In genomic region chr3:191328383-191328962, GRCh38 we compare ENCODE assay signal across 8 cellular contexts. TPM values are rescaled to one million over a fixed set of nuclear protein-coding genes. Genes with fewer than 3 reads are reported as not detected.
A peak's percentile ranks its signal among the peaks of the same experiment; 100 is the strongest.
DNase-seq lines count a peak whose midpoint lies in the region; ATAC-seq, FAIRE-seq and TF ChIP-seq lines count a peak whose summit lies in the region.

No MANE protein-coding gene starts in this region.

- TF ChIP-seq CTCF in A549 (IDR thresholded peaks at IDR 0.05) (no peak), HCT116 (IDR thresholded peaks at IDR 0.05 in 2 of 3, conservative IDR thresholded peaks at IDR 0.05 in 1 of 3; ENCODE audit: borderline replicate concordance in 1 of 3, insufficient read depth in 1 of 3, low read depth in 2 of 3, low read length in 2 of 3) (no peak), K562 (IDR thresholded peaks at IDR 0.05 in 2 of 3, conservative IDR thresholded peaks at IDR 0.05 in 1 of 3; ENCODE audit: insufficient read depth in 2 of 3, low read depth in 1 of 3, low read length in 3 of 3) (no peak), liver (IDR thresholded peaks at IDR 0.05; ENCODE audit: low read depth, low read length, missing input control) (no peak), transverse colon (IDR thresholded peaks at IDR 0.05) (no peak)

- TSS peak; percentile 60 for BruUV-seq in HCT116 (replicated peaks; lab: Mats Ljungman, UMichigan)
- no TSS peak for BruUV-seq in K562 (replicated peaks; lab: Mats Ljungman, UMichigan)

- H3K9me2 ChIP-seq in HCT116 (ENCODE audit: insufficient read depth): no peaks in the 10 kb centered on the region

- RAD21 ChIA-PET in HCT116 (lab: Charles Lee; ENCODE audit: low non-redundant PET in 1 of 2, low total read pairs in 2 of 2, uncharacterized antibody in 2 of 2, unreplicated experiment in 2 of 2): no interaction called here

- no peaks in the 10 kb centered on the region for H3K9me1 ChIP-seq in K562 (ENCODE audit: control insufficient read depth, insufficient read depth, low read length)

- peak overlapping the region; percentile 92 to 93 for H3K27ac ChIP-seq in A549
- peak overlapping the region; percentile 90 for H3K27ac ChIP-seq in HCT116 (ENCODE audit: low read depth, low read length)
- peak overlapping the region; percentile 79 for H3K27ac ChIP-seq in K562 (ENCODE audit: extremely low read depth, low read depth, low read length)
- peak overlapping the region; percentile 97 to 99 for H3K27ac ChIP-seq in liver (ENCODE audit: low read depth in 1 of 2, low read length in 2 of 2)
- peak overlapping the region; percentile 92 to 98 (median 96) for H3K27ac ChIP-seq in transverse colon

- H3K4me2 ChIP-seq in A549: peak overlapping the region; percentile 99
- peak overlapping the region; percentile 92 for H3K4me2 ChIP-seq in HCT116 (ENCODE audit: low read length)
- H3K4me2 ChIP-seq in K562 (ENCODE audit: insufficient read depth, low read length): peak overlapping the region; percentile 90

- DNase-seq in A549 (ENCODE audit: low read depth in 1 of 2, low spot score in 1 of 2): no peak
- no peak for DNase-seq in HCT116 (ENCODE audit: low read depth, low spot score)
- peak; percentile 43 to 66 (median 52) for DNase-seq in K562 (ENCODE audit: extremely low read depth in 1 of 4, low spot score in 3 of 4)
- no peak for DNase-seq in transverse colon
- DNase-seq in sciatic nerve (ENCODE audit: low spot score): no peak
- DNase-seq in SKM-1 (lab: John Stamatoyannopoulos, UW; ENCODE audit: unreplicated experiment): no peak

- TF ChIP-seq EP300 in A549 (IDR thresholded peaks at IDR 0.05) (no peak), K562 (IDR thresholded peaks at IDR 0.05; ENCODE audit: low read length) (no peak), transverse colon (IDR thresholded peaks at IDR 0.05; ENCODE audit: low read depth) (no peak)

- 73% methylated on average over 9 of the region's 9 CpGs for WGBS in A549 (ENCODE audit: missing lambda C conversion rate)
- 19% methylated on average over 9 of the region's 9 CpGs for WGBS in K562 (ENCODE audit: insufficient coverage, low coverage, missing lambda C conversion rate)
- 54% methylated on average over 9 of the region's 9 CpGs for WGBS in liver
- WGBS in transverse colon (ENCODE audit: low coverage in 1 of 2), 2 donors: 62 to 97% methylated on average over 4 to 9 of the region's 9 CpGs

- peak overlapping the region; percentile 84 for H3K9ac ChIP-seq in HCT116 (ENCODE audit: low read length)
- H3K9ac ChIP-seq in K562 (ENCODE audit: insufficient read depth in 1 of 2, low read depth in 2 of 2, low read length in 2 of 2): peak overlapping the region in 1 of 2 experiments; percentile 80; a peak in 2 of 4 replicates
- H3K9ac ChIP-seq in liver (ENCODE audit: low read depth in 1 of 2, low read length in 2 of 2): peak overlapping the region; percentile 57 to 78

- H2AFZ ChIP-seq in HCT116 (ENCODE audit: low read depth, low read length, poor library complexity, severe bottlenecking) (peak overlapping the region; percentile 47), K562 (ENCODE audit: low read depth, low read length) (peak overlapping the region; percentile 96)

- in situ Hi-C loops in K562 (cut with MboI) (no loop called here), transverse colon (cut with MboI; ENCODE audit: low pct_ligation_motif_present in 1 of 4, low pct_unique_long_range_greater_than_20kb in 1 of 4, low sequenced_read_pairs in 3 of 4) (no loop called here)

- H3K4me1 ChIP-seq in A549 (peaks cover 23% of the 10 kb centered on the region), HCT116 (ENCODE audit: control insufficient read depth in 1 of 2, insufficient read depth in 2 of 2, low read length in 2 of 2) (peaks cover 34 to 52% of the 10 kb centered on the region in 2 experiments), K562 (replicated peaks in 1 of 2; ENCODE audit: control insufficient read depth in 2 of 2, insufficient read depth in 2 of 2, low read length in 2 of 2) (peaks cover 10 to 14% of the 10 kb centered on the region in 2 experiments; a peak in 3 of 5 replicates), liver (ENCODE audit: control insufficient read depth in 4 of 4, insufficient read depth in 4 of 4, low read length in 3 of 4) (peaks cover 2 to 28% (median 15%) of the 10 kb centered on the region in 4 donors), transverse colon (peaks cover 0 to 32% (median 21%) of the 10 kb centered on the region in 4 donors)

- TF ChIP-seq RAD21 in A549 (conservative IDR thresholded peaks at IDR 0.05 in 1 of 2, IDR thresholded peaks at IDR 0.05 in 1 of 2) (no peak), HCT116 (IDR thresholded peaks at IDR 0.05; ENCODE audit: low read depth) (no peak), K562 (CRISPR knock-in tag; conservative IDR thresholded peaks at IDR 0.05 in 1 of 2, IDR thresholded peaks at IDR 0.05 in 1 of 2) (no peak), liver (IDR thresholded peaks at IDR 0.05) (no peak)

- no peak for FAIRE-seq in A549 (lab: Jason Lieb, UNC)
- peak; percentile 80 for FAIRE-seq in K562 (lab: Jason Lieb, UNC)

- H3K4me3 ChIP-seq in A549: peak overlapping the region; percentile 95
- H3K4me3 ChIP-seq in HCT116 (replicated peaks in 1 of 2; ENCODE audit: low read depth in 1 of 2, low read length in 2 of 2): peak overlapping the region; percentile 75 to 82
- peak overlapping the region; percentile 78 for H3K4me3 ChIP-seq in K562
- H3K4me3 ChIP-seq in liver (ENCODE audit: low read depth in 1 of 3, low read length in 3 of 3): peak overlapping the region; percentile 73 to 93 (median 88)
- peak overlapping the region in 3 of 4 donors; percentile 85 to 98 (median 87) for H3K4me3 ChIP-seq in transverse colon

- TF ChIP-seq POLR2A in A549 (IDR thresholded peaks at IDR 0.05; ENCODE audit: low read length) (no peak), HCT116 (IDR thresholded peaks at IDR 0.05; ENCODE audit: borderline replicate concordance, extremely low read depth, insufficient read depth, insufficient read length) (no peak), K562 (conservative IDR thresholded peaks at IDR 0.05) (no peak), transverse colon (IDR thresholded peaks at IDR 0.05) (no peak)

- intact Hi-C loops in HCT116 (cut with micrococcal nuclease): no loop called here
- intact Hi-C loops in K562 (cut with micrococcal nuclease): no loop called here
- intact Hi-C loops in transverse colon (cut with DNase I; ENCODE audit: low total_unique reads): no loop called here
- intact Hi-C loops in sciatic nerve (cut with DNase I): no loop called here

- H3K27me3 ChIP-seq in HCT116 (ENCODE audit: insufficient read depth, low read length) (no peaks in the 10 kb centered on the region), K562 (ENCODE audit: control insufficient read depth in 2 of 2, insufficient read depth in 2 of 2, low read length in 2 of 2) (no peaks in the 10 kb centered on the region), liver (ENCODE audit: control insufficient read depth in 4 of 4, insufficient read depth in 4 of 4, low read length in 3 of 4) (no peaks in the 10 kb centered on the region), transverse colon (no peaks in the 10 kb centered on the region)

- H3K9me3 ChIP-seq in A549: no peaks in the 10 kb centered on the region
- no peaks in the 10 kb centered on the region for H3K9me3 ChIP-seq in HCT116 (ENCODE audit: control insufficient read depth in 1 of 2, insufficient read depth in 1 of 2, low read depth in 1 of 2, low read length in 2 of 2)
- H3K9me3 ChIP-seq in K562 (replicated peaks; ENCODE audit: control insufficient read depth, insufficient read depth, low read depth, low read length): no peaks in the 10 kb centered on the region
- H3K9me3 ChIP-seq in liver (ENCODE audit: control insufficient read depth in 4 of 4, low read length in 3 of 4): no peaks in the 10 kb centered on the region
- H3K9me3 ChIP-seq in transverse colon: no peaks in the 10 kb centered on the region

- ATAC-seq in A549 (no peak), HCT116 (peak; percentile 29), K562 (peak; percentile 29), sciatic nerve (no peak), GM21381 (IDR thresholded peaks at IDR 0.05; ENCODE audit: unreplicated experiment) (no peak)

- CTCF ChIA-PET in A549 (lab: Yijun Ruan, JAX): interaction anchor here (1.2 kb wide), 1 partner anchor 56 kb away, joined by 3 read pairs; no protein-coding TSS in a partner anchor
- CTCF ChIA-PET in HCT116 (lab: Charles Lee): no interaction called here
- CTCF ChIA-PET in K562 (lab: Yijun Ruan, JAX; ENCODE audit: low intra/inter-chr PET ratio): no interaction called here

- no peaks in the 10 kb centered on the region for H4K20me1 ChIP-seq in HCT116 (ENCODE audit: insufficient read depth)
- H4K20me1 ChIP-seq in K562 (replicated peaks; ENCODE audit: control insufficient read depth, insufficient read depth, low read length): 0 out of 2 replicates have a peak, but pooled peaks cover 7% of the 10 kb centered on the region

- POLR2A ChIA-PET in A549 (lab: Yijun Ruan, JAX): no interaction called here
- POLR2A ChIA-PET in HCT116 (lab: Charles Lee): interaction anchor here (0.8 to 1.0 kb wide), 2 partner anchors 9 to 12 kb away, joined by 3 read pairs; no protein-coding TSS in a partner anchor
- POLR2A ChIA-PET in K562 (lab: Yijun Ruan, JAX): interaction anchor here (1.2 to 1.6 kb wide), 2 partner anchors 12 to 15 kb away, joined by 3 read pairs; no protein-coding TSS in a partner anchor

- H3K79me2 ChIP-seq in HCT116 (ENCODE audit: insufficient read depth, low read length) (peaks cover 42% of the 10 kb centered on the region), K562 (ENCODE audit: control insufficient read depth, insufficient read depth, low read length) (peaks cover 40% of the 10 kb centered on the region)

- H3K36me3 ChIP-seq in HCT116 (ENCODE audit: control insufficient read depth in 1 of 2, insufficient read depth in 2 of 2, low read length in 2 of 2) (no peaks in the 10 kb centered on the region), K562 (ENCODE audit: control insufficient read depth, insufficient read depth, low read length) (no peaks in the 10 kb centered on the region), liver (ENCODE audit: control insufficient read depth in 4 of 4, insufficient read depth in 3 of 4, low read depth in 1 of 4, low read length in 3 of 4) (no peaks in the 10 kb centered on the region), transverse colon (no peaks in the 10 kb centered on the region)

RNA-seq across cellular contexts. Expression of gene CCDC50, which starts 0.7 kb away (rescaled TPM):
- polyA plus RNA-seq in A549 (2011; rRNA removed) (30.0 and 43.8 TPM in 2 replicates), A549 (2017; fragmentation: RNase III; extraction: RNeasy Plus Mini Kit Qiagen cat#74134 plus additional on column Dnase treatment) (20.1 to 22.6 TPM (median 20.9 TPM) in 3 replicates), K562 (2011; rRNA removed) (29.4 and 38.5 TPM in 2 replicates), K562 (2014; fragmentation: Illumina TruSeq; extraction: Trizol) (39.4 and 41.9 TPM in 2 replicates), K562 (2014; fragmentation: Nextera tagmentation; extraction: Ambion mirVana) (10 to 100 TPM in 1 of 2 experiments, 1 to 10 TPM in 1; 8.4 to 10.9 TPM), K562 (2014; rRNA removed) (35.1 and 40.4 TPM in 2 replicates), liver (10 to 100 TPM; 27.3 to 40.0 TPM)
- 12.6 and 13.0 TPM in 2 replicates for polyA plus RNA-seq in A549 (2012; cell fraction: cytosol; rRNA removed)
- polyA plus RNA-seq in A549 (2012; cell fraction: nucleus; rRNA removed): 8.3 and 9.6 TPM in 2 replicates
- 22.0 and 24.2 TPM in 2 replicates for polyA minus RNA-seq in A549 (2011; rRNA and poly(A)+ RNA removed)
- total RNA-seq in HCT116 (2021; ENCODE audit: unreplicated experiment) (47.8 TPM), K562 (2014; rRNA removed) (50.0 and 63.4 TPM in 2 replicates), K562 (2014; rRNA removed; fragmentation: Illumina TruSeq; extraction: Trizol) (42.4 and 47.6 TPM in 2 replicates), K562 (2015; rRNA removed; fragmentation: Illumina TruSeq; extraction: Trizol) (37.1 and 37.6 TPM in 2 replicates), K562 (2021) (44.3 and 44.9 TPM in 2 replicates), liver (10 to 100 TPM; 15.4 to 69.0 TPM), transverse colon (10 to 100 TPM; 61.3 to 78.0 (median 69.5) TPM), sciatic nerve (64.7 TPM)
- polyA plus RNA-seq in HCT116 (2012): 26.0 and 29.9 TPM in 2 replicates
- total RNA-seq in K562 (2011; cell fraction: chromatin; rRNA removed; ENCODE audit: low replicate concordance): 23.2 and 44.5 TPM in 2 replicates
- 9.7 and 10.7 TPM in 2 replicates for total RNA-seq in K562 (2011; cell fraction: nucleolus; rRNA removed)
- 22.4 and 32.1 TPM in 2 replicates for total RNA-seq in K562 (2011; cell fraction: nucleoplasm; rRNA removed)
- polyA plus RNA-seq in K562 (2011; cell fraction: cytosol; rRNA removed): 15.9 and 22.9 TPM in 2 replicates
- 16.3 and 24.7 TPM in 2 replicates for polyA plus RNA-seq in K562 (2011; cell fraction: nucleus; rRNA removed)
- 29.2 and 45.8 TPM in 2 replicates for polyA plus RNA-seq in K562 (2012)
- polyA minus RNA-seq in K562 (2011; rRNA and poly(A)+ RNA removed): 50.5 and 51.7 TPM in 2 replicates
- polyA minus RNA-seq in K562 (2011; cell fraction: cytosol; rRNA and poly(A)+ RNA removed): 24.1 and 24.2 TPM in 2 replicates
- polyA minus RNA-seq in K562 (2011; cell fraction: nucleus; rRNA and poly(A)+ RNA removed): 29.4 and 46.7 TPM in 2 replicates

RNA-seq across cellular contexts. Expression of gene UTS2B, which starts 1.9 kb away (rescaled TPM):
- polyA plus RNA-seq in A549 (2011; rRNA removed) (0.16 and 0.20 TPM in 2 replicates), A549 (2017; fragmentation: RNase III; extraction: RNeasy Plus Mini Kit Qiagen cat#74134 plus additional on column Dnase treatment) (not detected in 3 replicates), K562 (2011; rRNA removed) (0.06 TPM in 1 of 2 replicates, not detected in the other), K562 (2014; fragmentation: Illumina TruSeq; extraction: Trizol) (not detected in 2 replicates), K562 (2014; fragmentation: Nextera tagmentation; extraction: Ambion mirVana) (not detected), K562 (2014; rRNA removed) (not detected in 2 replicates), liver (under 1 TPM; 0.10 to 0.76 TPM)
- 0.04 TPM in 1 of 2 replicates, not detected in the other for polyA plus RNA-seq in A549 (2012; cell fraction: cytosol; rRNA removed)
- polyA plus RNA-seq in A549 (2012; cell fraction: nucleus; rRNA removed): not detected in 2 replicates
- 0.41 and 0.78 TPM in 2 replicates for polyA minus RNA-seq in A549 (2011; rRNA and poly(A)+ RNA removed)
- total RNA-seq in HCT116 (2021; ENCODE audit: unreplicated experiment) (0.59 TPM), K562 (2014; rRNA removed) (not detected in 2 replicates), K562 (2014; rRNA removed; fragmentation: Illumina TruSeq; extraction: Trizol) (not detected in 2 replicates), K562 (2015; rRNA removed; fragmentation: Illumina TruSeq; extraction: Trizol) (not detected in 2 replicates), K562 (2021) (not detected in 2 replicates), liver (not detected), transverse colon (1 to 10 TPM in 2 of 4 donors, under 1 TPM in 1, not detected in 1; 0.27 to 3.4 (median 2.2) TPM), sciatic nerve (0.89 TPM)
- 0.08 TPM in 1 of 2 replicates, not detected in the other for polyA plus RNA-seq in HCT116 (2012)
- not detected in 2 replicates for total RNA-seq in K562 (2011; cell fraction: chromatin; rRNA removed; ENCODE audit: low replicate concordance)
- 0.53 TPM in 1 of 2 replicates, not detected in the other for total RNA-seq in K562 (2011; cell fraction: nucleolus; rRNA removed)
- total RNA-seq in K562 (2011; cell fraction: nucleoplasm; rRNA removed): not detected in 2 replicates
- polyA plus RNA-seq in K562 (2011; cell fraction: cytosol; rRNA removed): not detected in 2 replicates
- 0.27 TPM in 1 of 2 replicates, not detected in the other for polyA plus RNA-seq in K562 (2011; cell fraction: nucleus; rRNA removed)
- polyA plus RNA-seq in K562 (2012): 0.24 TPM in 1 of 2 replicates, not detected in the other
- 0.15 and 0.28 TPM in 2 replicates for polyA minus RNA-seq in K562 (2011; rRNA and poly(A)+ RNA removed)
- polyA minus RNA-seq in K562 (2011; cell fraction: cytosol; rRNA and poly(A)+ RNA removed): not detected in 2 replicates
- polyA minus RNA-seq in K562 (2011; cell fraction: nucleus; rRNA and poly(A)+ RNA removed): not detected in 2 replicates

Comparison
In these comparisons a context has a peak if more than half of its experiments do, and no peak if none do; other contexts are left out.
1. ATAC-seq: peak in HCT116 (single experiment) and K562 (single experiment); none in A549 (0 of 2), sciatic nerve (single experiment) and GM21381 (single experiment).
2. DNase-seq: peak in K562 (4 of 4); none in A549 (0 of 2), HCT116 (single experiment), transverse colon (single experiment), sciatic nerve (single experiment) and SKM-1 (single experiment).
3. Peak in every context shown above with its lines, with median percentiles within 50 percentile points of each other: H3K27ac ChIP-seq, H3K4me2 ChIP-seq and H3K4me3 ChIP-seq.